Comparison of ENCODE assay signal across 8 cellular contexts in the genomic region with DNA sequence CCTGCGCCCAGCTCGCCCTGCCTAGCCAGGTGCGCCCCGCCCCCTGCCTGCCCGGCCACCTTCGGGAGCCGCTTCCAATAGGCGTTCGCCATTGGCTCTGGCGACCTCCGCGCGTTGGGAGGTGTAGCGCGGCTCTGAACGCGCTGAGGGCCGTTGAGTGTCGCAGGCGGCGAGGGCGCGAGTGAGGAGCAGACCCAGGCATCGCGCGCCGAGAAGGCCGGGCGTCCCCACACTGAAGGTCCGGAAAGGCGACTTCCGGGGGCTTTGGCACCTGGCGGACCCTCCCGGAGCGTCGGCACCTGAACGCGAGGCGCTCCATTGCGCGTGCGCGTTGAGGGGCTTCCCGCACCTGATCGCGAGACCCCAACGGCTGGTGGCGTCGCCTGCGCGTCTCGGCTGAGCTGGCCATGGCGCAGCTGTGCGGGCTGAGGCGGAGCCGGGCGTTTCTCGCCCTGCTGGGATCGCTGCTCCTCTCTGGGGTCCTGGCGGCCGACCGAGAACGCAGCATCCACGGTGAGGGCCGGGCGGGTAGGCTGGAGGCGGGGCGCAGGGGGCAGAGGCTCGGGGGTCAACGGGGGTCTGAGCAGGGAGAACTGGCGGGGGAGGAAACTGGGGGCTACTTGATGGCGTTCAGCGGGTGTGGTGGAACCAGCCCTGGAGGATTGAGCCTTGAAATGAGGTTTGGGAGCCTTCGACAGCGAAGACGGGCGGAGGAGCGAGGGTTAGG. TPM values are rescaled to one million over a fixed set of nuclear protein-coding genes. Genes with fewer than 3 reads are reported as not detected.
A peak's percentile ranks its signal among the peaks of the same experiment; 100 is the strongest.
DNase-seq lines count a peak whose midpoint lies in the region; ATAC-seq and TF ChIP-seq lines count a peak whose summit lies in the region.

A gene with protein sequence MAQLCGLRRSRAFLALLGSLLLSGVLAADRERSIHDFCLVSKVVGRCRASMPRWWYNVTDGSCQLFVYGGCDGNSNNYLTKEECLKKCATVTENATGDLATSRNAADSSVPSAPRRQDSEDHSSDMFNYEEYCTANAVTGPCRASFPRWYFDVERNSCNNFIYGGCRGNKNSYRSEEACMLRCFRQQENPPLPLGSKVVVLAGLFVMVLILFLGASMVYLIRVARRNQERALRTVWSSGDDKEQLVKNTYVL (plus strand): TSS at position 88 of the 727 bp plus-strand sequence. CDS start 320 bp downstream, at position 408.

- H3K27me3 ChIP-seq in CD8-positive, alpha-beta T cell (ENCODE audit: insufficient read depth, low read length) = no peaks in the 10 kb centered on the region
- H3K27me3 ChIP-seq in SK-N-SH (ENCODE audit: insufficient read depth) (no peaks in the 10 kb centered on the region), layer of hippocampus (ENCODE audit: control insufficient read depth, insufficient read depth, low read length) (peaks cover 2% of the 10 kb centered on the region)

- H2AFZ ChIP-seq in SK-N-SH (ENCODE audit: low read depth) = peak within 1 kb of the TSS; percentile 41; the same call in 1 of the 2 replicates

- POLR2A ChIA-PET in CD8-positive, alpha-beta T cell (lab: Charles Lee) = interaction anchor here (0.9 to 1.7 kb wide), 6 partner anchors 12 to 357 kb away, joined by 3 to 6 read pairs (median 3); partner anchors contain the start of genes CATSPERG and SIPA1L3
- POLR2A ChIA-PET in SK-N-SH (lab: Yijun Ruan, JAX) = no interaction called here

- 74% methylated on average over 17 of the region's 78 CpGs for WGBS in SK-N-SH (ENCODE audit: low lambda C conversion rate)

- H3K4me2 ChIP-seq in SK-N-SH = peak within 1 kb of the TSS; percentile 81

- H3K36me3 ChIP-seq in CD8-positive, alpha-beta T cell (ENCODE audit: insufficient read depth, low read length) = no peaks in the 10 kb centered on the region
- H3K36me3 ChIP-seq in SK-N-SH (replicated peaks in 1 of 2; ENCODE audit: control insufficient read depth in 1 of 2, insufficient read depth in 2 of 2, low read length in 1 of 2) = no peaks in the 10 kb centered on the region

- TF ChIP-seq RAD21 in SK-N-SH (IDR thresholded peaks at IDR 0.05; ENCODE audit: low read length) = no peak

- H3K79me2 ChIP-seq in SK-N-SH (ENCODE audit: insufficient read depth) = no peaks in the 10 kb centered on the region

- CTCF ChIA-PET in CD8-positive, alpha-beta T cell (lab: Charles Lee) = interaction anchor here (1.0 to 2.6 kb wide), 7 partner anchors 16 to 358 kb away, joined by 3 to 11 read pairs (median 5); partner anchors contain the start of genes CATSPERG, PSMD8, SIPA1L3 and WDR87
- CTCF ChIA-PET in SK-N-SH (lab: Yijun Ruan, JAX) = interaction anchor here (1.6 kb wide), 1 partner anchor 9 kb away, joined by 7 read pairs; the partner anchor contains the start of gene PPP1R14A

- H3K27me3 Mint-ChIP-seq in CD8-positive, alpha-beta T cell (ENCODE audit: low read depth) = no peaks in the 10 kb centered on the region
- peaks cover 5% of the 10 kb centered on the region; the same call in 1 of the 2 replicates for H3K27me3 Mint-ChIP-seq in HFFc6 (ENCODE audit: insufficient read depth)

- peaks cover 24% of the 10 kb centered on the region for H3K4me1 ChIP-seq in CD8-positive, alpha-beta T cell (ENCODE audit: insufficient read depth, low read length)
- H3K4me1 ChIP-seq in SK-N-SH (ENCODE audit: control insufficient read depth in 1 of 2, insufficient read depth in 2 of 2, low read depth in 1 of 2, low read length in 1 of 2) = peaks cover 0 to 9% of the 10 kb centered on the region in 2 experiments; a peak in 1 of 4 replicates

- H3K9me3 ChIP-seq in CD8-positive, alpha-beta T cell (ENCODE audit: low read length) = no peaks in the 10 kb centered on the region
- no peaks in the 10 kb centered on the region for H3K9me3 ChIP-seq in SK-N-SH

- H4K20me1 ChIP-seq in SK-N-SH (ENCODE audit: insufficient read depth) = no peaks in the 10 kb centered on the region

- no peaks in the 10 kb centered on the region for H3K9me3 Mint-ChIP-seq in CD8-positive, alpha-beta T cell
- no peaks in the 10 kb centered on the region for H3K9me3 Mint-ChIP-seq in HFFc6

- peak; percentile 39 for ATAC-seq in CD8-positive, alpha-beta T cell

- peaks cover 42% of the 10 kb centered on the region for H3K4me1 Mint-ChIP-seq in CD8-positive, alpha-beta T cell (ENCODE audit: low read depth)
- peaks cover 37% of the 10 kb centered on the region for H3K4me1 Mint-ChIP-seq in HFFc6 (ENCODE audit: low read depth)

- peak within 1 kb of the TSS; percentile 88 for H3K4me3 Mint-ChIP-seq in CD8-positive, alpha-beta T cell
- peak within 1 kb of the TSS; percentile 84 for H3K4me3 Mint-ChIP-seq in HFFc6

- DNase-seq in CD8-positive, alpha-beta T cell = peak in 5 of 7 experiments; percentile 12 to 71 (median 39)
- DNase-seq in HFFc6 (no peak), SK-N-SH (peak; percentile 72), cardiac fibroblast (ENCODE audit: low read depth in 2 of 2) (no peak), DMS53 (lab: John Stamatoyannopoulos, UW) (no peak), Ammon's horn (ENCODE audit: low spot score) (no peak)
- DNase-seq in stimulated activated CD8-positive, alpha-beta memory T cell treated with anti-CD3 and anti-CD28 coated beads, Interleukin-12 subunit alpha, Interleukin-12 subunit beta, amount 100 ng/mL, for 1 hour (ENCODE audit: low read depth) = peak; percentile 36

- peak within 1 kb of the TSS; percentile 81 for H3K27ac Mint-ChIP-seq in CD8-positive, alpha-beta T cell
- peak within 1 kb of the TSS; percentile 76 for H3K27ac Mint-ChIP-seq in HFFc6

- intact Hi-C loops in CD8-positive, alpha-beta T cell (cut with DNase I, micrococcal nuclease) = loop anchor here (1.0 kb wide), 3 partner anchors 52 to 110 kb away; partner anchors contain the start of genes CATSPERG (in 2 of the 2) and PSMD8 (in 1 of the 2)

- H3K27ac ChIP-seq in CD8-positive, alpha-beta T cell (ENCODE audit: low read depth, low read length) = peak within 1 kb of the TSS; percentile 63
- H3K27ac ChIP-seq in SK-N-SH (ENCODE audit: low read depth in 2 of 2, low read length in 1 of 2) = no peak within 1 kb of the TSS
- peak within 1 kb of the TSS; percentile 74 for H3K27ac ChIP-seq in layer of hippocampus (ENCODE audit: low read depth, low read length)

- H3F3A ChIP-seq in SK-N-SH (replicated peaks; ENCODE audit: insufficient read depth) = no peaks in the 10 kb centered on the region

- H3K4me3 ChIP-seq in CD8-positive, alpha-beta T cell (ENCODE audit: low read depth, low read length) = peak within 1 kb of the TSS; percentile 89
- H3K4me3 ChIP-seq in SK-N-SH (ENCODE audit: low read depth in 2 of 2, low read length in 1 of 2) = peak within 1 kb of the TSS; percentile 45 to 47; a peak in 3 of 4 replicates
- peak within 1 kb of the TSS; percentile 35 to 39 for H3K4me3 ChIP-seq in cardiac fibroblast (replicated peaks in 1 of 2; ENCODE audit: low read depth in 2 of 2, low read length in 2 of 2)

- TF ChIP-seq EP300 in SK-N-SH (IDR thresholded peaks at IDR 0.05; ENCODE audit: borderline replicate concordance in 1 of 2, low read depth in 1 of 2, low read length in 1 of 2) = no peak

- no peak within 1 kb of the TSS for H3K9ac ChIP-seq in SK-N-SH

- H3K36me3 Mint-ChIP-seq in CD8-positive, alpha-beta T cell = no peaks in the 10 kb centered on the region
- no peaks in the 10 kb centered on the region for H3K36me3 Mint-ChIP-seq in HFFc6 (ENCODE audit: low read depth)

- TF ChIP-seq CTCF in CD8-positive, alpha-beta T cell (IDR thresholded peaks at IDR 0.05) = no peak
- no peak for TF ChIP-seq CTCF in HFFc6 (IDR thresholded peaks at IDR 0.05)
- TF ChIP-seq CTCF in SK-N-SH (IDR thresholded peaks at IDR 0.05) = no peak
- no peak for TF ChIP-seq CTCF in cardiac fibroblast (IDR thresholded peaks at IDR 0.05; ENCODE audit: low read depth, low read length)

- H3K9me2 ChIP-seq in SK-N-SH = no peaks in the 10 kb centered on the region

TF ChIP-seq in SK-N-SH, 30 proteins besides CTCF, POLR2A, EP300 and RAD21:
- TF ChIP-seq FOXJ3 (CRISPR knock-in tag; IDR thresholded peaks at IDR 0.05) = no peak
- no peak for TF ChIP-seq RXRA (IDR thresholded peaks at IDR 0.05; ENCODE audit: borderline replicate concordance, low read depth)
- TF ChIP-seq MAX (IDR thresholded peaks at IDR 0.05; ENCODE audit: low read depth) = no peak

RNA-seq across cellular contexts. Expression of the gene that starts here (rescaled TPM):
- total RNA-seq in CD8-positive, alpha-beta T cell = 10 to 100 TPM; 35.7 to 38.2 TPM
- total RNA-seq in HFFc6 (2021; fragmentation: NEBNext Ultra II Directional; extraction: Animal tissue kit (Norgen Biotek cat#: 25700)) = 1 to 10 TPM in 3 of 6 experiments, under 1 TPM in 3; 0.76 to 4.1 (median 0.98) TPM
- polyA plus RNA-seq in SK-N-SH (2012; rRNA removed) = 1.0 TPM in 2 replicates
- 1.1 and 2.2 TPM in 2 replicates for polyA plus RNA-seq in SK-N-SH (2012; cell fraction: cytosol; rRNA removed)
- polyA plus RNA-seq in SK-N-SH (2012; cell fraction: nucleus; rRNA removed) = 0.87 and 1.3 TPM in 2 replicates

Comparison
In these comparisons a context has a peak if more than half of its experiments do, and no peak if none do; other contexts are left out.
1. RNA of the gene that starts here (total RNA-seq): 35.7 to 38.2 TPM in CD8-positive, alpha-beta T cell; 0.76 to 4.1 TPM in HFFc6; every median in the first group is over 4 times any median in the second.
2. DNase-seq: peak in CD8-positive, alpha-beta T cell (5 of 7), SK-N-SH (single experiment) and stimulated activated CD8-positive, alpha-beta memory T cell treated with anti-CD3 and anti-CD28 coated beads, Interleukin-12 subunit alpha, Interleukin-12 subunit beta, amount 100 ng/mL, for 1 hour (single experiment); none in HFFc6 (single experiment), cardiac fibroblast (0 of 2), DMS53 (single experiment) and Ammon's horn (single experiment).
3. H3K27ac ChIP-seq: peak in CD8-positive, alpha-beta T cell (single experiment) and layer of hippocampus (single experiment); none in SK-N-SH (0 of 2).
4. H3K4me3 ChIP-seq: peak in every context shown above with its lines; median percentile 89 in CD8-positive, alpha-beta T cell; 46 in SK-N-SH; 37 in cardiac fibroblast.